In genomic region chr2:216632321-216632951, GRCh38 we compare ENCODE assay signal across 8 cellular contexts. TPM values are rescaled to one million over a fixed set of nuclear protein-coding genes. Genes with fewer than 3 reads are reported as not detected.
DNase-seq lines count a peak whose midpoint lies in the region; ATAC-seq and TF ChIP-seq lines count a peak whose summit lies in the region.

No MANE protein-coding gene starts in this region.

- H3K4me3 Mint-ChIP-seq in activated naive CD4-positive, alpha-beta T cell treated with anti-CD3 and anti-CD28 coated beads for 36 hours: peak overlapping the region; percentile 75
- H3K4me3 Mint-ChIP-seq in activated T-helper 2 cell treated with anti-CD3 and anti-CD28 coated beads, Interferon-gamma antibody, Interleukin-2, Interleukin-4, amounts not matched to agents 10 μg/mL and 5 μg/mL and 100 μg/mL, durations not matched to agents 14 hours and 24 hours and 36 hours (ENCODE audit: low read depth): peak overlapping the region; percentile 82

- H3K4me1 ChIP-seq in testis: peaks cover 8% of the 10 kb centered on the region

- no peaks in the 10 kb centered on the region for H3K9me3 Mint-ChIP-seq in activated naive CD4-positive, alpha-beta T cell treated with anti-CD3 and anti-CD28 coated beads for 36 hours
- no peaks in the 10 kb centered on the region for H3K9me3 Mint-ChIP-seq in activated T-helper 2 cell treated with anti-CD3 and anti-CD28 coated beads, Interferon-gamma antibody, Interleukin-2, Interleukin-4, amounts not matched to agents 10 μg/mL and 5 μg/mL and 100 μg/mL, durations not matched to agents 14 hours and 24 hours and 36 hours

- CTCF ChIA-PET in activated naive CD4-positive, alpha-beta T cell treated with anti-CD3 and anti-CD28 coated beads for 36 hours (lab: Charles Lee): interaction anchor here (1.1 kb wide), 1 partner anchor 627 kb away, joined by 3 read pairs; no protein-coding TSS in a partner anchor

- TF ChIP-seq CTCF in testis (IDR thresholded peaks at IDR 0.05): no peak

- no peaks in the 10 kb centered on the region for H3K36me3 ChIP-seq in testis (ENCODE audit: low read depth, missing control alignments)

- H3K36me3 Mint-ChIP-seq in activated naive CD4-positive, alpha-beta T cell treated with anti-CD3 and anti-CD28 coated beads for 36 hours (ENCODE audit: low read depth): no peaks in the 10 kb centered on the region
- peaks cover 10% of the 10 kb centered on the region for H3K36me3 Mint-ChIP-seq in activated T-helper 2 cell treated with anti-CD3 and anti-CD28 coated beads, Interferon-gamma antibody, Interleukin-2, Interleukin-4, amounts not matched to agents 10 μg/mL and 5 μg/mL and 100 μg/mL, durations not matched to agents 14 hours and 24 hours and 36 hours (ENCODE audit: low read depth)

- peaks cover 27% of the 10 kb centered on the region for H3K4me1 Mint-ChIP-seq in activated naive CD4-positive, alpha-beta T cell treated with anti-CD3 and anti-CD28 coated beads for 36 hours (ENCODE audit: low read depth)
- H3K4me1 Mint-ChIP-seq in activated T-helper 2 cell treated with anti-CD3 and anti-CD28 coated beads, Interferon-gamma antibody, Interleukin-2, Interleukin-4, amounts not matched to agents 10 μg/mL and 5 μg/mL and 100 μg/mL, durations not matched to agents 14 hours and 24 hours and 36 hours (ENCODE audit: low read depth): peaks cover 32% of the 10 kb centered on the region

- H3K9me3 ChIP-seq in testis: no peaks in the 10 kb centered on the region

- DNase-seq in activated naive CD4-positive, alpha-beta T cell treated with anti-CD3 and anti-CD28 coated beads for 36 hours: no peak
- DNase-seq in activated naive CD4-positive, alpha-beta T cell treated with Interleukin-2 at 50 U/mL for 16 hours: no peak
- no peak for DNase-seq in activated T-helper 2 cell treated with anti-CD3 and anti-CD28 coated beads, Interferon-gamma antibody, Interleukin-2, Interleukin-4, amounts not matched to agents 10 μg/mL and 5 μg/mL and 100 μg/mL, durations not matched to agents 14 hours and 24 hours and 36 hours (ENCODE audit: low spot score)
- DNase-seq in kidney tubule cell (ENCODE audit: low spot score): peak; percentile 21
- DNase-seq in testis: no peak
- DNase-seq in NCI-H1694 treated with DMSO at 0.1 percent for 48 hours (lab: John Stamatoyannopoulos, UW): no peak
- DNase-seq in SIG-M5 treated with dmso at 0.1 percent for 504 hours (lab: John Stamatoyannopoulos, UW; ENCODE audit: unreplicated experiment): no peak

- H3K27ac ChIP-seq in testis: no peak overlapping the region

- intact Hi-C loops in activated naive CD4-positive, alpha-beta T cell treated with anti-CD3 and anti-CD28 coated beads for 36 hours (cut with micrococcal nuclease): no loop called here
- intact Hi-C loops in activated T-helper 2 cell treated with anti-CD3 and anti-CD28 coated beads, Interferon-gamma antibody, Interleukin-2, Interleukin-4, amounts not matched to agents 10 μg/mL and 5 μg/mL and 100 μg/mL, durations not matched to agents 14 hours and 24 hours and 36 hours (cut with micrococcal nuclease): no loop called here
- intact Hi-C loops in testis (cut with DNase I; ENCODE audit: low total_unique reads): no loop called here

- TF ChIP-seq POLR2A in testis (IDR thresholded peaks at IDR 0.05): no peak

- H3K27ac Mint-ChIP-seq in activated naive CD4-positive, alpha-beta T cell treated with anti-CD3 and anti-CD28 coated beads for 36 hours: no peak overlapping the region
- peak overlapping the region; percentile 35 for H3K27ac Mint-ChIP-seq in activated T-helper 2 cell treated with anti-CD3 and anti-CD28 coated beads, Interferon-gamma antibody, Interleukin-2, Interleukin-4, amounts not matched to agents 10 μg/mL and 5 μg/mL and 100 μg/mL, durations not matched to agents 14 hours and 24 hours and 36 hours

- 38 to 42% methylated on average over 12 to 13 of the region's 13 CpGs for WGBS in testis, 2 donors

- no peaks in the 10 kb centered on the region for H3K27me3 ChIP-seq in testis

- no peak for ATAC-seq in GM18909 (IDR thresholded peaks at IDR 0.05; ENCODE audit: poor library complexity, unreplicated experiment)

- peak overlapping the region; percentile 48 to 61 for H3K4me3 ChIP-seq in testis

- H3K27me3 Mint-ChIP-seq in activated naive CD4-positive, alpha-beta T cell treated with anti-CD3 and anti-CD28 coated beads for 36 hours (ENCODE audit: low read depth): peaks cover 57% of the 10 kb centered on the region
- peaks cover 71% of the 10 kb centered on the region for H3K27me3 Mint-ChIP-seq in activated T-helper 2 cell treated with anti-CD3 and anti-CD28 coated beads, Interferon-gamma antibody, Interleukin-2, Interleukin-4, amounts not matched to agents 10 μg/mL and 5 μg/mL and 100 μg/mL, durations not matched to agents 14 hours and 24 hours and 36 hours (ENCODE audit: low read depth)

RNA-seq across cellular contexts. Expression of gene IGFBP2, which starts 0.8 kb away (rescaled TPM):
- total RNA-seq in activated naive CD4-positive, alpha-beta T cell treated with anti-CD3 and anti-CD28 coated beads for 36 hours: 1 to 10 TPM; 2.4 to 2.7 TPM
- total RNA-seq in activated T-helper 2 cell treated with anti-CD3 and anti-CD28 coated beads, Interferon-gamma antibody, Interleukin-2, Interleukin-4, amounts not matched to agents 10 μg/mL and 5 μg/mL and 100 μg/mL, durations not matched to agents 14 hours and 24 hours and 36 hours: 30.1 and 32.5 TPM in 2 replicates
- total RNA-seq in testis: 100 to 1,000 TPM; 100 to 118 TPM
- polyA plus RNA-seq in testis (ENCODE audit: insufficient read depth, low read depth, low replicate concordance): 180 TPM
